ENCODE assay signal across 1 cellular context in the genomic region with DNA sequence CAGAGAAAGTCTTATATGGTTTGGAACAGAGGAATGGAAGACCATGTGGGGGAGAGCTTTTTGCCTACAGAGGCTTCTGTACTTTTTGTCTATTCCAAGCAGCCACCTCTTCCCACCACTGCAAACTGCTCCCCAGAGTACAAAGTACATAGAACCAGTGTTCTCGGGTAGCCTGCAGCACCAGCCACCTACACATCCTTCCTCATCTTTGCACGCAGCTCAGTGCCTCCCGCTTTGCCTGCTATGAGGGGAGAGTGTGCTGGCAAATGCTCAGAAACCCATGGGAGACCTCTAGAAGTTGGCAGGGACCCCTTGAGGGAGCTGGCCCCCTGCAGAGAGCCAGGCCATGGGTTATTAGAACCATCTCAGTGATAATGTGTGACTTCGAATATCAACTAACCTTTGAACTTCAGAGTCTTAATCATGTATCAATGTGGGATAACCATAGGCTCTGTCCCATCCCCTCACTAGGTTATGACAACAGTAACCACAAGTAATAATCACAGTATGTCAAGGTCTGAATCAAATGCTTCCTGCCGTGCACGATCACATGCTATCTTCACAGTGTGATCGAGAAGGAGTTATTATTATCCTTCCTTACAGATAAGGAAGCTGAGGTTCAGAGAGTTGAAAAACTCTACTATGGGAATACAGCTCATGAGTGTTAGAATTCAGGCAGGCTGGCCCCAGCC.
TF ChIP-seq lines count a peak whose summit lies in the region.

No MANE protein-coding gene starts in this region.

TF ChIP-seq in H1, 55 proteins besides CTCF, POLR2A, EP300 and RAD21:
- TF ChIP-seq ATF2 (IDR thresholded peaks at IDR 0.05; ENCODE audit: low read length) (no peak), MAX (IDR thresholded peaks at IDR 0.05) (no peak), HDAC6 (IDR thresholded peaks at IDR 0.05; ENCODE audit: low read depth, low read length) (no peak), TBP (IDR thresholded peaks at IDR 0.05; ENCODE audit: low read depth, low read length) (no peak), CBX5 (IDR thresholded peaks at IDR 0.05; ENCODE audit: low read depth, low read length) (no peak), EZH2 (IDR thresholded peaks at IDR 0.05; ENCODE audit: low read depth, low read length, severe bottlenecking) (no peak), POLR2AphosphoS5 (IDR thresholded peaks at IDR 0.05; ENCODE audit: low read depth, low read length) (no peak), RNF2 (IDR thresholded peaks at IDR 0.05; ENCODE audit: borderline replicate concordance, low read depth, low read length, missing control alignments, poor library complexity, severe bottlenecking) (no peak), JUND (IDR thresholded peaks at IDR 0.05; ENCODE audit: low read length) (no peak), ASH2L (IDR thresholded peaks at IDR 0.05; ENCODE audit: low read length) (no peak), FOSL1 (IDR thresholded peaks at IDR 0.05; ENCODE audit: insufficient read depth, low read depth, low read length) (no peak), MAFK (IDR thresholded peaks at IDR 0.05; ENCODE audit: low read depth, low read length) (no peak), CEBPB (IDR thresholded peaks at IDR 0.05; ENCODE audit: low read depth, low read length) (no peak), POU5F1 (IDR thresholded peaks at IDR 0.05; ENCODE audit: low read depth, low read length) (no peak), NRF1 (IDR thresholded peaks at IDR 0.05; ENCODE audit: low read depth, low read length) (no peak)
- TF ChIP-seq, protein P1, sequence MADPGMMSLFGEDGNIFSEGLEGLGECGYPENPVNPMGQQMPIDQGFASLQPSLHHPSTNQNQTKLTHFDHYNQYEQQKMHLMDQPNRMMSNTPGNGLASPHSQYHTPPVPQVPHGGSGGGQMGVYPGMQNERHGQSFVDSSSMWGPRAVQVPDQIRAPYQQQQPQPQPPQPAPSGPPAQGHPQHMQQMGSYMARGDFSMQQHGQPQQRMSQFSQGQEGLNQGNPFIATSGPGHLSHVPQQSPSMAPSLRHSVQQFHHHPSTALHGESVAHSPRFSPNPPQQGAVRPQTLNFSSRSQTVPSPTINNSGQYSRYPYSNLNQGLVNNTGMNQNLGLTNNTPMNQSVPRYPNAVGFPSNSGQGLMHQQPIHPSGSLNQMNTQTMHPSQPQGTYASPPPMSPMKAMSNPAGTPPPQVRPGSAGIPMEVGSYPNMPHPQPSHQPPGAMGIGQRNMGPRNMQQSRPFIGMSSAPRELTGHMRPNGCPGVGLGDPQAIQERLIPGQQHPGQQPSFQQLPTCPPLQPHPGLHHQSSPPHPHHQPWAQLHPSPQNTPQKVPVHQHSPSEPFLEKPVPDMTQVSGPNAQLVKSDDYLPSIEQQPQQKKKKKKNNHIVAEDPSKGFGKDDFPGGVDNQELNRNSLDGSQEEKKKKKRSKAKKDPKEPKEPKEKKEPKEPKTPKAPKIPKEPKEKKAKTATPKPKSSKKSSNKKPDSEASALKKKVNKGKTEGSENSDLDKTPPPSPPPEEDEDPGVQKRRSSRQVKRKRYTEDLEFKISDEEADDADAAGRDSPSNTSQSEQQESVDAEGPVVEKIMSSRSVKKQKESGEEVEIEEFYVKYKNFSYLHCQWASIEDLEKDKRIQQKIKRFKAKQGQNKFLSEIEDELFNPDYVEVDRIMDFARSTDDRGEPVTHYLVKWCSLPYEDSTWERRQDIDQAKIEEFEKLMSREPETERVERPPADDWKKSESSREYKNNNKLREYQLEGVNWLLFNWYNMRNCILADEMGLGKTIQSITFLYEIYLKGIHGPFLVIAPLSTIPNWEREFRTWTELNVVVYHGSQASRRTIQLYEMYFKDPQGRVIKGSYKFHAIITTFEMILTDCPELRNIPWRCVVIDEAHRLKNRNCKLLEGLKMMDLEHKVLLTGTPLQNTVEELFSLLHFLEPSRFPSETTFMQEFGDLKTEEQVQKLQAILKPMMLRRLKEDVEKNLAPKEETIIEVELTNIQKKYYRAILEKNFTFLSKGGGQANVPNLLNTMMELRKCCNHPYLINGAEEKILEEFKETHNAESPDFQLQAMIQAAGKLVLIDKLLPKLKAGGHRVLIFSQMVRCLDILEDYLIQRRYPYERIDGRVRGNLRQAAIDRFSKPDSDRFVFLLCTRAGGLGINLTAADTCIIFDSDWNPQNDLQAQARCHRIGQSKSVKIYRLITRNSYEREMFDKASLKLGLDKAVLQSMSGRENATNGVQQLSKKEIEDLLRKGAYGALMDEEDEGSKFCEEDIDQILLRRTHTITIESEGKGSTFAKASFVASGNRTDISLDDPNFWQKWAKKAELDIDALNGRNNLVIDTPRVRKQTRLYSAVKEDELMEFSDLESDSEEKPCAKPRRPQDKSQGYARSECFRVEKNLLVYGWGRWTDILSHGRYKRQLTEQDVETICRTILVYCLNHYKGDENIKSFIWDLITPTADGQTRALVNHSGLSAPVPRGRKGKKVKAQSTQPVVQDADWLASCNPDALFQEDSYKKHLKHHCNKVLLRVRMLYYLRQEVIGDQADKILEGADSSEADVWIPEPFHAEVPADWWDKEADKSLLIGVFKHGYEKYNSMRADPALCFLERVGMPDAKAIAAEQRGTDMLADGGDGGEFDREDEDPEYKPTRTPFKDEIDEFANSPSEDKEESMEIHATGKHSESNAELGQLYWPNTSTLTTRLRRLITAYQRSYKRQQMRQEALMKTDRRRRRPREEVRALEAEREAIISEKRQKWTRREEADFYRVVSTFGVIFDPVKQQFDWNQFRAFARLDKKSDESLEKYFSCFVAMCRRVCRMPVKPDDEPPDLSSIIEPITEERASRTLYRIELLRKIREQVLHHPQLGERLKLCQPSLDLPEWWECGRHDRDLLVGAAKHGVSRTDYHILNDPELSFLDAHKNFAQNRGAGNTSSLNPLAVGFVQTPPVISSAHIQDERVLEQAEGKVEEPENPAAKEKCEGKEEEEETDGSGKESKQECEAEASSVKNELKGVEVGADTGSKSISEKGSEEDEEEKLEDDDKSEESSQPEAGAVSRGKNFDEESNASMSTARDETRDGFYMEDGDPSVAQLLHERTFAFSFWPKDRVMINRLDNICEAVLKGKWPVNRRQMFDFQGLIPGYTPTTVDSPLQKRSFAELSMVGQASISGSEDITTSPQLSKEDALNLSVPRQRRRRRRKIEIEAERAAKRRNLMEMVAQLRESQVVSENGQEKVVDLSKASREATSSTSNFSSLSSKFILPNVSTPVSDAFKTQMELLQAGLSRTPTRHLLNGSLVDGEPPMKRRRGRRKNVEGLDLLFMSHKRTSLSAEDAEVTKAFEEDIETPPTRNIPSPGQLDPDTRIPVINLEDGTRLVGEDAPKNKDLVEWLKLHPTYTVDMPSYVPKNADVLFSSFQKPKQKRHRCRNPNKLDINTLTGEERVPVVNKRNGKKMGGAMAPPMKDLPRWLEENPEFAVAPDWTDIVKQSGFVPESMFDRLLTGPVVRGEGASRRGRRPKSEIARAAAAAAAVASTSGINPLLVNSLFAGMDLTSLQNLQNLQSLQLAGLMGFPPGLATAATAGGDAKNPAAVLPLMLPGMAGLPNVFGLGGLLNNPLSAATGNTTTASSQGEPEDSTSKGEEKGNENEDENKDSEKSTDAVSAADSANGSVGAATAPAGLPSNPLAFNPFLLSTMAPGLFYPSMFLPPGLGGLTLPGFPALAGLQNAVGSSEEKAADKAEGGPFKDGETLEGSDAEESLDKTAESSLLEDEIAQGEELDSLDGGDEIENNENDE (IDR thresholded peaks at IDR 0.05; ENCODE audit: insufficient replicate concordance, low read length), result no peak
- TF ChIP-seq, protein P2, sequence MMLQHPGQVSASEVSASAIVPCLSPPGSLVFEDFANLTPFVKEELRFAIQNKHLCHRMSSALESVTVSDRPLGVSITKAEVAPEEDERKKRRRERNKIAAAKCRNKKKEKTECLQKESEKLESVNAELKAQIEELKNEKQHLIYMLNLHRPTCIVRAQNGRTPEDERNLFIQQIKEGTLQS (IDR thresholded peaks at IDR 0.05; ENCODE audit: insufficient read depth, low read depth, low read length), result no peak
- TF ChIP-seq, protein P3, sequence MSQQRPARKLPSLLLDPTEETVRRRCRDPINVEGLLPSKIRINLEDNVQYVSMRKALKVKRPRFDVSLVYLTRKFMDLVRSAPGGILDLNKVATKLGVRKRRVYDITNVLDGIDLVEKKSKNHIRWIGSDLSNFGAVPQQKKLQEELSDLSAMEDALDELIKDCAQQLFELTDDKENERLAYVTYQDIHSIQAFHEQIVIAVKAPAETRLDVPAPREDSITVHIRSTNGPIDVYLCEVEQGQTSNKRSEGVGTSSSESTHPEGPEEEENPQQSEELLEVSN (IDR thresholded peaks at IDR 0.05), result no peak
TF ChIP-seq in H1: peak in this region for 0.
